In genomic region chr11:34357646-34358257, GRCh38 we compare ENCODE assay signal across 8 cellular contexts. TPM values are rescaled to one million over a fixed set of nuclear protein-coding genes. Genes with fewer than 3 reads are reported as not detected.
DNase-seq lines count a peak whose midpoint lies in the region; ATAC-seq and TF ChIP-seq lines count a peak whose summit lies in the region.

Gene ABTB2 (minus strand): TSS chr11:34358010.

- H3K36me3 Mint-ChIP-seq in central memory CD8-positive, alpha-beta T cell (ENCODE audit: insufficient read depth) = peaks cover 15% of the 10 kb centered on the region

- H3K27me3 Mint-ChIP-seq in central memory CD8-positive, alpha-beta T cell = peaks cover 70% of the 10 kb centered on the region

- ATAC-seq in GM19035 (IDR thresholded peaks at IDR 0.05; ENCODE audit: unreplicated experiment) (peak; percentile 85), HG03280 (IDR thresholded peaks at IDR 0.05; ENCODE audit: unreplicated experiment) (peak; percentile 90)
- peak; percentile 88 for ATAC-seq in central memory CD8-positive, alpha-beta T cell (replicated peaks; ENCODE audit: extremely low read depth, poor library complexity, severe bottlenecking)

- peak within 1 kb of the TSS; percentile 50 for H3K27ac Mint-ChIP-seq in central memory CD8-positive, alpha-beta T cell (ENCODE audit: low read depth)

- no peaks in the 10 kb centered on the region for H3K9me3 Mint-ChIP-seq in central memory CD8-positive, alpha-beta T cell

- H3K4me1 Mint-ChIP-seq in central memory CD8-positive, alpha-beta T cell = peaks cover 23% of the 10 kb centered on the region

- peak within 1 kb of the TSS; percentile 75 for H3K4me3 ChIP-seq in kidney epithelial cell (ENCODE audit: low read depth, low read length)

- H3K27me3 ChIP-seq in kidney epithelial cell (ENCODE audit: control insufficient read depth, insufficient read depth, low read length) = no peaks in the 10 kb centered on the region

- H3K36me3 ChIP-seq in kidney epithelial cell (ENCODE audit: control insufficient read depth, insufficient read depth, low read length) = no peaks in the 10 kb centered on the region

- peak within 1 kb of the TSS; percentile 84 for H3K4me3 Mint-ChIP-seq in central memory CD8-positive, alpha-beta T cell

- TF ChIP-seq CTCF in kidney epithelial cell (IDR thresholded peaks at IDR 0.05; ENCODE audit: insufficient read depth, low read length, poor library complexity, severe bottlenecking) = no peak

- DNase-seq in AG20443 (ENCODE audit: low spot score) = peak; percentile 97
- peak; percentile 98 for DNase-seq in NCI-H345 (lab: John Stamatoyannopoulos, UW)
- peak; percentile 91 to 93 (median 92) for DNase-seq in activated CD4-positive, CD25-positive, alpha-beta regulatory T cell (lab: John Stamatoyannopoulos, UW)
- peak; percentile 92 to 94 for DNase-seq in central memory CD8-positive, alpha-beta T cell (ENCODE audit: low spot score in 2 of 2)
- peak; percentile 82 for DNase-seq in kidney epithelial cell (ENCODE audit: low read depth)
- DNase-seq in stimulated activated CD4-positive, alpha-beta T cell treated with anti-CD3 and anti-CD28 coated beads, Interleukin-15, amount 100 ng/mL, for 48 hours (ENCODE audit: low read depth in 2 of 2) = peak; percentile 94 to 96

RNA-seq across cellular contexts. Expression of gene ABTB2, which starts in this region (rescaled TPM):
- total RNA-seq in kidney epithelial cell = 26.8 and 27.7 TPM in 2 replicates

Comparison
In these comparisons a context has a peak if more than half of its experiments do, and no peak if none do; other contexts are left out.
1. Peak in every context shown above with its lines: DNase-seq, ATAC-seq and H3K4me3 ChIP-seq.